25 cellular contexts compared by ENCODE assay signal in the genomic region with DNA sequence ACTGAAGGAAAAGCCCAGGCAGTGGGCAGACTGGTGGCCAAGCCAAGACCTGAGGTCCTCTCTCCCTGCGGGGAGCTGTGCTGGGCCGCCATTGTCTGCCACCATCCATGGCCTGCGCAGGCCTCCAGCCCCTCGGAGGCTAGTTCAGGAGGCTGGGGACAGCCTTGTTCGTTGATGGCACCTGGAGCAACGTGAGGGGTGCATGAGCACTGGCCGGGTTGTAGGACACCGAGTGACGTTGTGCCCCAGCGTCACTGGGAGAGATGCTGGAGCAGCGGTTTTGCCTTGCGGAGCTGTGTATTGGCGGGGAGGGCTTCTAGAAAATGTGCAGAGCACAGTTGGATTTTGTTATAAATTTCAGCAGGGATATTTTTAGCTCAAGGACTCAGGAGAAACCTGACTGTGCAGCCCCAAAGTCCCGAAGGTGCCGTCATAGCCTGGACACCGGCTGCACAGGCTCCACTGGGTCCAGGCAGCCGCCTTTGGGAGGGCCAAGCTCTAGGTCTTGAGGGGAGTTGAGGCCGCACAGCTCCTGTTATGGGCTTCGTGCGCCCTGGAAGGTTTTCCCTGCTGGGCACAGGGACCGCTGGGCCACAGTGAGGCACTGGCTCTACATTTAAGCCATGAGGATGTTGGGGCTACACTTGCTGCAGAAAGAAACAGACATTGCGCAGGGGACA.
"Had no signal": no experiment of that assay in that cellular context is flagged by ENCODE, and none has a peak within 500 bp of the region (broad histone marks: within the 10 kb centered on the region; RNA-seq: fewer than 3 reads in every experiment).

No MANE protein-coding gene starts in this region.

- H3K27me3 Mint-ChIP-seq: activated naive CD4-positive, alpha-beta T cell treated with anti-CD3 and anti-CD28 coated beads, Interleukin-2, amount 50 U/mL, for 24 hours had no signal

- H3K36me3 ChIP-seq: brain microvascular endothelial cell, esophagus squamous epithelium, gastrocnemius medialis, heart left ventricle, pancreas, right lobe of liver, stomach, suprapubic skin, vagina had no signal

- H3K27ac ChIP-seq: brain microvascular endothelial cell, dorsolateral prefrontal cortex, esophagus squamous epithelium, gastrocnemius medialis, heart left ventricle, pancreas, right lobe of liver, suprapubic skin, vagina had no signal

- H3K4me1 Mint-ChIP-seq: activated naive CD4-positive, alpha-beta T cell treated with anti-CD3 and anti-CD28 coated beads, Interleukin-2, amount 50 U/mL, for 24 hours had no signal

- H3K4me3 ChIP-seq: dorsolateral prefrontal cortex, esophagus squamous epithelium, gastrocnemius medialis, heart left ventricle, lung, pancreas, right lobe of liver, stomach, suprapubic skin, vagina had no signal

- H3K27ac Mint-ChIP-seq: activated naive CD4-positive, alpha-beta T cell treated with anti-CD3 and anti-CD28 coated beads, Interleukin-2, amount 50 U/mL, for 24 hours; mesothelial cell of epicardium; stimulated activated memory B cell treated with anti-CD40 and anti-IgM and Interleukin-4, amounts not matched to agents 10 μg/mL and 1 μg/mL and 100 μg/mL, for 72 hours; type B pancreatic cell had no signal

- ATAC-seq: gastrocnemius medialis; heart left ventricle; left colon; pancreas; stimulated activated memory B cell treated with anti-CD40 and anti-IgM and Interleukin-4, amounts not matched to agents 10 μg/mL and 1 μg/mL and 100 μg/mL, for 72 hours had no signal

- H3K27me3 ChIP-seq: brain microvascular endothelial cell, gastrocnemius medialis, heart left ventricle, pancreas, right lobe of liver, suprapubic skin, vagina had no signal

- H3K9me3 ChIP-seq: gastrocnemius medialis, pancreas, right lobe of liver, stomach, suprapubic skin, vagina had no signal

- H3K4me1 ChIP-seq: pancreas, right lobe of liver had no signal

- DNase-seq: activated CD4-positive, alpha-beta T cell treated with anti-CD3 and anti-CD28 coated beads, Interleukin-2, amount 50 U/mL, for 1 hour; activated CD4-positive, CD25-positive, alpha-beta regulatory T cell treated with anti-CD3 and anti-CD28 coated beads, Interleukin-2, amount 50 U/mL, for 72 hours; activated gamma-delta T cell treated with Interleukin-2 at 50 U/mL for 16 hours; anterior cingulate cortex; brain microvascular endothelial cell; caudate nucleus; dorsolateral prefrontal cortex; esophagus squamous epithelium; gastrocnemius medialis; left colon; pancreas; right lobe of liver; small intestine; stimulated activated CD4-positive, alpha-beta T cell treated with anti-CD3 and anti-CD28 coated beads, Interleukin-15, amount 100 ng/mL, for 24 hours; stomach; SW 1271; T-helper 2 cell had no signal

- H3K36me3 Mint-ChIP-seq: activated naive CD4-positive, alpha-beta T cell treated with anti-CD3 and anti-CD28 coated beads, Interleukin-2, amount 50 U/mL, for 24 hours; type B pancreatic cell had no signal

- H3K4me3 Mint-ChIP-seq: activated naive CD4-positive, alpha-beta T cell treated with anti-CD3 and anti-CD28 coated beads, Interleukin-2, amount 50 U/mL, for 24 hours; mesothelial cell of epicardium; stimulated activated memory B cell treated with anti-CD40 and anti-IgM and Interleukin-4, amounts not matched to agents 10 μg/mL and 1 μg/mL and 100 μg/mL, for 72 hours; type B pancreatic cell had no signal
